12 cellular contexts compared by ENCODE assay signal in genomic region chr9:131404581-131404980, GRCh38. TPM values are rescaled to one million over a fixed set of nuclear protein-coding genes. Genes with fewer than 3 reads are reported as not detected.
DNase-seq lines count a peak whose midpoint lies in the region; ATAC-seq and TF ChIP-seq lines count a peak whose summit lies in the region.
"Had no signal": no experiment of that assay in that cellular context is flagged by ENCODE, and none has a peak within 500 bp of the region (broad histone marks: within the 10 kb centered on the region; RNA-seq: fewer than 3 reads in every experiment).

No MANE protein-coding gene starts in this region.

- peaks cover 0 to 8% of the 10 kb centered on the region in 2 experiments for H3K36me3 ChIP-seq in SK-N-SH (replicated peaks in 1 of 2; ENCODE audit: control insufficient read depth in 1 of 2, insufficient read depth in 2 of 2, low read length in 1 of 2)
- H3K36me3 ChIP-seq in skeletal muscle tissue (ENCODE audit: control insufficient read depth in 3 of 3, insufficient read depth in 3 of 3, low read length in 3 of 3), result no peaks in the 10 kb centered on the region
- H3K36me3 ChIP-seq: upper lobe of left lung had no signal

- H3K4me3 ChIP-seq in SK-N-SH (ENCODE audit: low read depth in 2 of 2, low read length in 1 of 2) (no peak overlapping the region), skeletal muscle tissue (ENCODE audit: low read length in 3 of 3) (peak overlapping the region in 2 of 3 donors; percentile 28 to 55)
- H3K4me3 ChIP-seq: upper lobe of left lung had no signal

- 0 out of 2 replicates have a peak overlapping the region, but pooled peaks have one; percentile 43 for H3K4me2 ChIP-seq in SK-N-SH

- CTCF ChIA-PET in SK-N-SH (lab: Yijun Ruan, JAX), result interaction anchor here (1.1 to 1.4 kb wide), 3 partner anchors 8 to 73 kb away, joined by 3 to 5 read pairs (median 5); no protein-coding TSS in a partner anchor
- CTCF ChIA-PET in activated CD8-positive, alpha-beta T cell treated with anti-CD3 and anti-CD28 coated beads, Interleukin-2, amount 10 ng/mL, durations not matched to agents 7 days and 5 days (lab: Charles Lee), result interaction anchor here (0.9 to 4.5 kb wide), 13 partner anchors 8 to 336 kb away, joined by 3 to 30 read pairs (median 5); no protein-coding TSS in a partner anchor

- TF ChIP-seq RAD21 in SK-N-SH (IDR thresholded peaks at IDR 0.05; ENCODE audit: low read length), result no peak

- no peak for ATAC-seq in SK-N-SH treated with all-trans-retinoic acid at 6 μM for 48 hours
- no peak for ATAC-seq in activated CD8-positive, alpha-beta T cell treated with anti-CD3 and anti-CD28 coated beads, Interleukin-2, amount 10 ng/mL, durations not matched to agents 7 days and 5 days
- ATAC-seq in HG03025 (IDR thresholded peaks at IDR 0.05; ENCODE audit: low FRiP score, unreplicated experiment), result no peak

- intact Hi-C loops in posterior vena cava (cut with DNase I), result no loop called here

- H3K27ac ChIP-seq in SK-N-SH (ENCODE audit: low read depth in 2 of 2, low read length in 1 of 2) (peak overlapping the region in 1 of 2 experiments; percentile 4; a peak in 1 of 4 replicates), skeletal muscle tissue (ENCODE audit: low read depth, low read length) (peak overlapping the region; percentile 64)
- H3K27ac ChIP-seq: 22Rv1 had no signal

- H3K4me1 ChIP-seq in SK-N-SH (ENCODE audit: control insufficient read depth in 1 of 2, insufficient read depth in 2 of 2, low read depth in 1 of 2, low read length in 1 of 2), result peaks cover 43 to 59% of the 10 kb centered on the region in 2 experiments
- H3K4me1 ChIP-seq in skeletal muscle tissue (ENCODE audit: control insufficient read depth in 3 of 3, insufficient read depth in 3 of 3, low read length in 3 of 3), result peaks cover 75 to 78% (median 77%) of the 10 kb centered on the region in 3 donors

- H3K9me3 ChIP-seq in SK-N-SH, result no peaks in the 10 kb centered on the region
- no peaks in the 10 kb centered on the region for H3K9me3 ChIP-seq in skeletal muscle tissue (ENCODE audit: control insufficient read depth in 3 of 3, low read length in 3 of 3)
- H3K9me3 ChIP-seq: upper lobe of left lung had no signal

- H3K79me2 ChIP-seq in SK-N-SH (ENCODE audit: insufficient read depth), result peaks cover 100% of the 10 kb centered on the region

- POLR2A ChIA-PET in SK-N-SH (lab: Yijun Ruan, JAX), result no interaction called here
- POLR2A ChIA-PET in activated CD8-positive, alpha-beta T cell treated with anti-CD3 and anti-CD28 coated beads, Interleukin-2, amount 10 ng/mL, durations not matched to agents 7 days and 5 days (lab: Charles Lee), result interaction anchor here (1.2 to 2.8 kb wide), 2 partner anchors 14 to 279 kb away, joined by 3 to 20 read pairs; partner anchors contain the start of gene NUP214

- no peaks in the 10 kb centered on the region for H3K27me3 Mint-ChIP-seq in activated CD8-positive, alpha-beta T cell treated with anti-CD3 and anti-CD28 coated beads, Interleukin-2, amount 10 ng/mL, durations not matched to agents 7 days and 5 days (ENCODE audit: low read depth)
- peaks cover 3% of the 10 kb centered on the region for H3K27me3 Mint-ChIP-seq in glutamatergic neuron (ENCODE audit: unreplicated experiment)

- H3K4me1 Mint-ChIP-seq in activated CD8-positive, alpha-beta T cell treated with anti-CD3 and anti-CD28 coated beads, Interleukin-2, amount 10 ng/mL, durations not matched to agents 7 days and 5 days (ENCODE audit: low read depth), result peaks cover 90% of the 10 kb centered on the region
- H3K4me1 Mint-ChIP-seq in glutamatergic neuron (ENCODE audit: low read depth, unreplicated experiment), result peaks cover 69% of the 10 kb centered on the region

- 82% methylated on average over 5 of the region's 5 CpGs for WGBS in SK-N-SH (ENCODE audit: low lambda C conversion rate)

- no peak for TF ChIP-seq CTCF in SK-N-SH (IDR thresholded peaks at IDR 0.05)
- no peak for TF ChIP-seq CTCF in glutamatergic neuron (IDR thresholded peaks at IDR 0.05; ENCODE audit: partially characterized antibody, unreplicated experiment)

- no peak overlapping the region for H3K9ac ChIP-seq in SK-N-SH
- peak overlapping the region; percentile 55 to 68 (median 60) for H3K9ac ChIP-seq in skeletal muscle tissue (ENCODE audit: low read depth in 1 of 3, low read length in 3 of 3)

- H3F3A ChIP-seq in SK-N-SH (replicated peaks; ENCODE audit: insufficient read depth), result peaks cover 6% of the 10 kb centered on the region

- no peak for DNase-seq in SK-N-SH
- DNase-seq in activated CD8-positive, alpha-beta T cell treated with anti-CD3 and anti-CD28 coated beads, Interleukin-2, amount 10 ng/mL, durations not matched to agents 7 days and 5 days, result no peak
- DNase-seq in glutamatergic neuron, result no peak
- DNase-seq in posterior vena cava (ENCODE audit: low spot score), result no peak
- DNase-seq in epidermal melanocyte (ENCODE audit: insufficient read length, low spot score), result no peak
- DNase-seq: activated CD4-positive, alpha-beta T cell treated with anti-CD3 and anti-CD28 coated beads for 1 hour; NCI-H446; upper lobe of left lung had no signal

- no peaks in the 10 kb centered on the region for H3K9me2 ChIP-seq in SK-N-SH

- peaks cover 100% of the 10 kb centered on the region for H4K20me1 ChIP-seq in SK-N-SH (ENCODE audit: insufficient read depth)

- no peaks in the 10 kb centered on the region for H3K9me3 Mint-ChIP-seq in activated CD8-positive, alpha-beta T cell treated with anti-CD3 and anti-CD28 coated beads, Interleukin-2, amount 10 ng/mL, durations not matched to agents 7 days and 5 days (ENCODE audit: insufficient read depth)
- H3K9me3 Mint-ChIP-seq in glutamatergic neuron (ENCODE audit: unreplicated experiment), result peaks cover 17% of the 10 kb centered on the region

- H3K27me3 ChIP-seq in SK-N-SH (ENCODE audit: insufficient read depth) (no peaks in the 10 kb centered on the region), skeletal muscle tissue (ENCODE audit: control insufficient read depth in 3 of 3, insufficient read depth in 3 of 3, low read length in 3 of 3) (no peaks in the 10 kb centered on the region)
- H3K27me3 ChIP-seq: upper lobe of left lung had no signal

- peaks cover 42% of the 10 kb centered on the region for H3K36me3 Mint-ChIP-seq in activated CD8-positive, alpha-beta T cell treated with anti-CD3 and anti-CD28 coated beads, Interleukin-2, amount 10 ng/mL, durations not matched to agents 7 days and 5 days (ENCODE audit: low read depth)
- no peaks in the 10 kb centered on the region for H3K36me3 Mint-ChIP-seq in glutamatergic neuron (ENCODE audit: unreplicated experiment)

- no peak for TF ChIP-seq EP300 in SK-N-SH (IDR thresholded peaks at IDR 0.05; ENCODE audit: borderline replicate concordance in 1 of 2, low read depth in 1 of 2, low read length in 1 of 2)

- peak overlapping the region; percentile 76 for H3K4me3 Mint-ChIP-seq in activated CD8-positive, alpha-beta T cell treated with anti-CD3 and anti-CD28 coated beads, Interleukin-2, amount 10 ng/mL, durations not matched to agents 7 days and 5 days
- peak overlapping the region; percentile 81 for H3K4me3 Mint-ChIP-seq in glutamatergic neuron (ENCODE audit: unreplicated experiment)

- H2AFZ ChIP-seq in SK-N-SH (ENCODE audit: low read depth), result no peak overlapping the region

- peak overlapping the region; percentile 76 for H3K27ac Mint-ChIP-seq in activated CD8-positive, alpha-beta T cell treated with anti-CD3 and anti-CD28 coated beads, Interleukin-2, amount 10 ng/mL, durations not matched to agents 7 days and 5 days
- H3K27ac Mint-ChIP-seq in glutamatergic neuron (ENCODE audit: unreplicated experiment), result peak overlapping the region; percentile 98

TF ChIP-seq in SK-N-SH, 30 proteins besides CTCF, POLR2A, EP300 and RAD21:
- TF ChIP-seq EZH2phosphoT487 (IDR thresholded peaks at IDR 0.05; ENCODE audit: borderline replicate concordance, low read depth) (no peak), GABPA (IDR thresholded peaks at IDR 0.05; ENCODE audit: low read depth) (no peak), POLR2AphosphoS5 (IDR thresholded peaks at IDR 0.05; ENCODE audit: low read depth, low read length) (no peak), RXRA (IDR thresholded peaks at IDR 0.05; ENCODE audit: borderline replicate concordance, low read depth) (no peak), MXI1 (IDR thresholded peaks at IDR 0.05; ENCODE audit: low read depth, low read length) (no peak), GATA2 (CRISPR knock-in tag; IDR thresholded peaks at IDR 0.05) (no peak)
- TF ChIP-seq, protein P1, sequence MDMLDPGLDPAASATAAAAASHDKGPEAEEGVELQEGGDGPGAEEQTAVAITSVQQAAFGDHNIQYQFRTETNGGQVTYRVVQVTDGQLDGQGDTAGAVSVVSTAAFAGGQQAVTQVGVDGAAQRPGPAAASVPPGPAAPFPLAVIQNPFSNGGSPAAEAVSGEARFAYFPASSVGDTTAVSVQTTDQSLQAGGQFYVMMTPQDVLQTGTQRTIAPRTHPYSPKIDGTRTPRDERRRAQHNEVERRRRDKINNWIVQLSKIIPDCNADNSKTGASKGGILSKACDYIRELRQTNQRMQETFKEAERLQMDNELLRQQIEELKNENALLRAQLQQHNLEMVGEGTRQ (IDR thresholded peaks at IDR 0.05; ENCODE audit: borderline replicate concordance, low read depth, low read length), result no peak
TF ChIP-seq in SK-N-SH: peak in this region for 0.

TF ChIP-seq in SK-N-SH treated with all-trans-retinoic acid at 6 μM for 48 hours, 23 proteins besides CTCF, POLR2A, EP300 and RAD21 (continues in another document):
- no peak for TF ChIP-seq ZNF70 (CRISPR knock-in tag; IDR thresholded peaks at IDR 0.05)
- TF ChIP-seq ESRRG (CRISPR knock-in tag; IDR thresholded peaks at IDR 0.05), result no peak
- TF ChIP-seq ZC3H10 (CRISPR knock-in tag; IDR thresholded peaks at IDR 0.05), result no peak
- TF ChIP-seq GLIS3 (CRISPR knock-in tag; IDR thresholded peaks at IDR 0.05), result no peak

RNA-seq across cellular contexts. Expression of gene PRRC2B, which starts 10.7 kb away (rescaled TPM):
- polyA plus RNA-seq in SK-N-SH (2012; rRNA removed), result 18.5 and 26.3 TPM in 2 replicates
- polyA plus RNA-seq in SK-N-SH (2012; cell fraction: cytosol; rRNA removed), result 17.5 and 22.0 TPM in 2 replicates
- polyA plus RNA-seq in SK-N-SH (2012; cell fraction: nucleus; rRNA removed), result 84.2 and 122 TPM in 2 replicates
- 100 to 1,000 TPM; 215 to 216 TPM for total RNA-seq in activated CD8-positive, alpha-beta T cell treated with anti-CD3 and anti-CD28 coated beads, Interleukin-2, amount 10 ng/mL, durations not matched to agents 7 days and 5 days
- total RNA-seq in glutamatergic neuron (ENCODE audit: unreplicated experiment) (489 TPM), skeletal muscle tissue (68.4 TPM), posterior vena cava (100 to 1,000 TPM; 148 to 151 TPM)

Comparison
In these comparisons a context has a peak if more than half of its experiments do, and no peak if none do; other contexts are left out.
1. H3K4me3 ChIP-seq: peak in skeletal muscle tissue (2 of 3); none in SK-N-SH (0 of 2).